In the genomic region with DNA sequence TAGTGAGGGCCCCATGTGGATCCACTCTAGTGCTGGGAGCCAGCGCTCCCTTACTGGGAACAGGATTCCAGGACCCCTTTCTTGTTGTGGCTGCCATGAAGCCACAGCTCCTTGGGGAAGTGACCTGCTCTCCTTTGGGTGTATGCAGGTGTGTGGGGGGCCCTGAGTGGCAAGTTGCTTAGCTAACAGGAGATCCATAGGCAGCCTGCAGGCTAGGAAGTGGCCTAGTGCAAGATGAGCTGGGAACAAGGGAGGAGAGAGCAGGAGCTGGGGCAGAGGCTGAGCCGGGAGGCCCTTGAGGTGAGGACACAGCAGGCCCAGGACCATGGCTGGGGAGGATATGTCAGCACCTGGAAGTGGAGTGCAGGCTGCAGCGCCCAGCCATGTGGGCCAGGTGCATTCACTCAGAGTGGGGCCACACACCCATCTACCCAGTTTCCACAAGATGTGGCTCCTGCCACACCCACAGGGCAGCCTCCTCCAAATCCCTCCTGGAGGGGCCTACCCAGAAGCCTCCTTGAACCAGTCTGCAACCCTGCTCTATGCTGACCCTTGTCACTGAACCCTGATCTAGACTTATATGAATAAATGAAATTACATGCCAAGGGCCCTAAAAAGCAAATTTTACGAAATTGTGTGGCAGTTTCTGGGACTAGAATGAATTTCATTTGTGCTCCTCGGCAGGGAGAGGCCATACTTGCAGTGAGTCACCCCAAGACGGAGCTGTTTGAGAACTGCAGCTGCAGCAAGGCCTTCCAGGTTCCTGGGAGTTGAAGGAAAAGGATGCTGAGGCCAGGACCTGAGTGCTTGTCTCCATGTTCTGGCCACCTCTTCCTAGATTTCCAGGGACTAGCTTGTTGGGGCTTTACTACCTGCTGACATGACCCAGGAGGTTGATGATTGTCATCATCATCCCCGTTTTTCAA, we compare ENCODE assay signal across 1 cellular context.
TF ChIP-seq lines count a peak whose summit lies in the region.

No MANE protein-coding gene starts in this region.

TF ChIP-seq in H1, 55 proteins besides CTCF, POLR2A, EP300 and RAD21:
- peak; percentile 56; the same call in 1 of the 2 replicates for TF ChIP-seq POLR2AphosphoS5 (IDR thresholded peaks at IDR 0.05; ENCODE audit: low read depth, low read length)
- TF ChIP-seq, protein P1, sequence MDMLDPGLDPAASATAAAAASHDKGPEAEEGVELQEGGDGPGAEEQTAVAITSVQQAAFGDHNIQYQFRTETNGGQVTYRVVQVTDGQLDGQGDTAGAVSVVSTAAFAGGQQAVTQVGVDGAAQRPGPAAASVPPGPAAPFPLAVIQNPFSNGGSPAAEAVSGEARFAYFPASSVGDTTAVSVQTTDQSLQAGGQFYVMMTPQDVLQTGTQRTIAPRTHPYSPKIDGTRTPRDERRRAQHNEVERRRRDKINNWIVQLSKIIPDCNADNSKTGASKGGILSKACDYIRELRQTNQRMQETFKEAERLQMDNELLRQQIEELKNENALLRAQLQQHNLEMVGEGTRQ (IDR thresholded peaks at IDR 0.05; ENCODE audit: low read length): no peak
